Comparison of ENCODE assay signal across 16 cellular contexts in genomic region chr5:82884821-82885471, GRCh38.
DNase-seq lines count a peak whose midpoint lies in the region; ATAC-seq and TF ChIP-seq lines count a peak whose summit lies in the region.
"Had no signal": no experiment of that assay in that cellular context is flagged by ENCODE, and none has a peak within 500 bp of the region (broad histone marks: within the 10 kb centered on the region; RNA-seq: fewer than 3 reads in every experiment).

No MANE protein-coding gene starts in this region.

- no peaks in the 10 kb centered on the region for H3F3A ChIP-seq in PC-3 (ENCODE audit: low read length, unreplicated experiment)

- H3K9me3 Mint-ChIP-seq in nephron progenitor cell, result peaks cover 39% of the 10 kb centered on the region
- peaks cover 2 to 13% (median 6%) of the 10 kb centered on the region in 9 donors for H3K9me3 Mint-ChIP-seq in naive thymus-derived CD8-positive, alpha-beta T cell

- intact Hi-C loops in PC-3 (cut with micrococcal nuclease), result loop anchor here (1.0 to 5.0 kb wide), 4 partner anchors 187 to 547 kb away; no protein-coding TSS in a partner anchor

- no peak for ATAC-seq in PC-3
- ATAC-seq in naive thymus-derived CD8-positive, alpha-beta T cell, result no peak

- no peaks in the 10 kb centered on the region for H3K9me3 ChIP-seq in PC-3 (ENCODE audit: low read length)

- TF ChIP-seq CTCF in PC-3 (conservative IDR thresholded peaks at IDR 0.05; ENCODE audit: low read depth, low read length) (no peak), nephron progenitor cell (IDR thresholded peaks at IDR 0.05) (no peak)

- CTCF ChIA-PET in PC-3 (lab: Charles Lee), result no interaction called here

- no peaks in the 10 kb centered on the region for H4K20me1 ChIP-seq in PC-3 (ENCODE audit: low read length)

- no peaks in the 10 kb centered on the region for H3K9me2 ChIP-seq in PC-3 (replicated peaks; ENCODE audit: low read length)

- DNase-seq in NOMO-1 treated with DMSO at 0.1 percent for 48 hours (lab: John Stamatoyannopoulos, UW; ENCODE audit: unreplicated experiment) (peak; percentile 5), NOMO-1 treated with dmso at 0.1 percent for 144 hours (lab: John Stamatoyannopoulos, UW; ENCODE audit: unreplicated experiment) (no peak), PC-3 (no peak), glomerular visceral epithelial cell (ENCODE audit: extremely low spot score) (peak; percentile 1), nephron progenitor cell (no peak), SW480 (ENCODE audit: low spot score) (no peak)
- DNase-seq in stimulated activated naive CD4-positive, alpha-beta T cell (lab: John Stamatoyannopoulos, UW), result no peak
- no peak for DNase-seq in naive thymus-derived CD8-positive, alpha-beta T cell
- DNase-seq: C1 segment of cervical spinal cord, DMS 273 treated with DMSO at 0.1 percent for 48 hours, NCI-H1092, NCI-H345, NCI-H69, SIG-M5 had no signal

- H3K27me3 Mint-ChIP-seq in nephron progenitor cell (ENCODE audit: low read depth, poor library complexity), result no peaks in the 10 kb centered on the region
- peaks cover 0 to 15% (median 2%) of the 10 kb centered on the region in 5 donors for H3K27me3 Mint-ChIP-seq in naive thymus-derived CD8-positive, alpha-beta T cell
- H3K27me3 Mint-ChIP-seq: IgD-negative memory B cell had no signal

- no peaks in the 10 kb centered on the region for H3K79me2 ChIP-seq in PC-3 (ENCODE audit: low read length)

- peaks cover 30% of the 10 kb centered on the region for H3K4me1 ChIP-seq in PC-3 (ENCODE audit: insufficient read depth, low read length)

- peak overlapping the region; percentile 21 for H3K4me3 Mint-ChIP-seq in nephron progenitor cell
- H3K4me3 Mint-ChIP-seq in naive thymus-derived CD8-positive, alpha-beta T cell, result no peak overlapping the region
- H3K4me3 Mint-ChIP-seq: IgD-negative memory B cell had no signal

- H3K27ac ChIP-seq in PC-3 (ENCODE audit: low read length), result peak overlapping the region; percentile 50
- H3K27ac ChIP-seq: 22Rv1 had no signal

- peaks cover 33% of the 10 kb centered on the region for H3K36me3 Mint-ChIP-seq in nephron progenitor cell (ENCODE audit: low read depth)
- H3K36me3 Mint-ChIP-seq in naive thymus-derived CD8-positive, alpha-beta T cell, result peaks cover 0 to 7% (median 2%) of the 10 kb centered on the region in 3 donors
- H3K36me3 Mint-ChIP-seq: IgD-negative memory B cell had no signal

- no peak overlapping the region for H3K4me3 ChIP-seq in PC-3 (ENCODE audit: low read length)

- H3K9ac ChIP-seq in PC-3 (ENCODE audit: low read length), result peak overlapping the region; percentile 18; the same call in 1 of the 2 replicates

- H3K27me3 ChIP-seq in PC-3 (ENCODE audit: low read length), result no peaks in the 10 kb centered on the region

- peaks cover 39% of the 10 kb centered on the region for H3K4me1 Mint-ChIP-seq in nephron progenitor cell
- peaks cover 0 to 2% (median 0%) of the 10 kb centered on the region in 4 donors for H3K4me1 Mint-ChIP-seq in naive thymus-derived CD8-positive, alpha-beta T cell

- peak overlapping the region; percentile 45 for H3K4me2 ChIP-seq in PC-3 (ENCODE audit: low read length)

- H2AFZ ChIP-seq in PC-3 (ENCODE audit: low read length), result no peak overlapping the region

- BruUV-seq in PC-3 (replicated peaks; lab: Mats Ljungman, UMichigan), result no TSS peak

- no peaks in the 10 kb centered on the region for H3K36me3 ChIP-seq in PC-3 (ENCODE audit: low read depth, low read length)

- H3K27ac Mint-ChIP-seq in nephron progenitor cell, result peak overlapping the region; percentile 27
- no peak overlapping the region for H3K27ac Mint-ChIP-seq in naive thymus-derived CD8-positive, alpha-beta T cell
- H3K27ac Mint-ChIP-seq: IgD-negative memory B cell had no signal

- POLR2A ChIA-PET in PC-3 (lab: Charles Lee; ENCODE audit: unreplicated experiment), result no interaction called here
- POLR2A ChIA-PET in naive thymus-derived CD8-positive, alpha-beta T cell (lab: Charles Lee), result no interaction called here

Comparison
In these comparisons a context has a peak if more than half of its experiments do, and no peak if none do; other contexts are left out.
1. DNase-seq: peak in NOMO-1 treated with DMSO at 0.1 percent for 48 hours (single experiment) and glomerular visceral epithelial cell (single experiment); none in NOMO-1 treated with dmso at 0.1 percent for 144 hours (single experiment), PC-3 (single experiment), nephron progenitor cell (single experiment), stimulated activated naive CD4-positive, alpha-beta T cell (0 of 6), SW480 (single experiment) and naive thymus-derived CD8-positive, alpha-beta T cell (0 of 10).